Comparison of ENCODE assay signal across 11 cellular contexts in genomic region chr5:142320851-142321560, GRCh38. TPM values are rescaled to one million over a fixed set of nuclear protein-coding genes. Genes with fewer than 3 reads are reported as not detected.
DNase-seq lines count a peak whose midpoint lies in the region; ATAC-seq, FAIRE-seq and TF ChIP-seq lines count a peak whose summit lies in the region.
"Had no signal": no experiment of that assay in that cellular context is flagged by ENCODE, and none has a peak within 500 bp of the region (broad histone marks: within the 10 kb centered on the region; RNA-seq: fewer than 3 reads in every experiment).

No MANE protein-coding gene starts in this region.

- no peak for ATAC-seq in A549
- no peak for ATAC-seq in lung (ENCODE audit: insufficient read depth, low FRiP score)
- ATAC-seq in HG03457 (IDR thresholded peaks at IDR 0.05; ENCODE audit: unreplicated experiment): no peak

- H3K27ac ChIP-seq in A549 (peak overlapping the region in 1 of 2 experiments; percentile 45; a peak in 2 of 6 replicates), lung (ENCODE audit: low read depth in 1 of 2, low read length in 1 of 2) (peak overlapping the region; percentile 4 to 66)

- peaks cover 0 to 6% of the 10 kb centered on the region in 2 donors for H3K36me3 ChIP-seq in lung (ENCODE audit: control insufficient read depth in 2 of 2, insufficient read depth in 2 of 2, low read length in 2 of 2)

- H3K9me3 ChIP-seq in A549: no peaks in the 10 kb centered on the region
- H3K9me3 ChIP-seq in lung (ENCODE audit: control insufficient read depth in 2 of 2, insufficient read depth in 1 of 2, low read length in 1 of 2): no peaks in the 10 kb centered on the region

- no peak for TF ChIP-seq RAD21 in A549 (conservative IDR thresholded peaks at IDR 0.05 in 1 of 2, IDR thresholded peaks at IDR 0.05 in 1 of 2)

- CTCF ChIA-PET in A549 (lab: Yijun Ruan, JAX): interaction anchor here (0.6 to 1.9 kb wide), 3 partner anchors 8 to 228 kb away, joined by 4 to 5 read pairs (median 4); no protein-coding TSS in a partner anchor

- no peak for TF ChIP-seq CTCF in A549 (IDR thresholded peaks at IDR 0.05)
- no peak for TF ChIP-seq CTCF in choroid plexus epithelial cell (conservative IDR thresholded peaks at IDR 0.05; ENCODE audit: low read depth, low read length)
- no peak for TF ChIP-seq CTCF in lung (IDR thresholded peaks at IDR 0.05; ENCODE audit: control extremely low read depth, extremely low read depth)

- no peak overlapping the region for H3K4me3 ChIP-seq in A549
- peak overlapping the region; percentile 92 for H3K4me3 ChIP-seq in choroid plexus epithelial cell (ENCODE audit: low read depth, low read length)
- H3K4me3 ChIP-seq in lung: peak overlapping the region; percentile 34

- DNase-seq in A549 (ENCODE audit: low read depth in 1 of 2, low spot score in 1 of 2): no peak
- peak; percentile 77 to 79 for DNase-seq in Kasumi-1 (lab: John Stamatoyannopoulos, UW)
- peak; percentile 47 for DNase-seq in choroid plexus epithelial cell (ENCODE audit: low read depth)
- DNase-seq in lung (ENCODE audit: low spot score): no peak
- no peak for DNase-seq in NCI-H1930 (lab: John Stamatoyannopoulos, UW)
- DNase-seq in NCI-H2107 (lab: John Stamatoyannopoulos, UW): no peak
- DNase-seq in activated CD8-positive, alpha-beta memory T cell treated with anti-CD3 and anti-CD28 coated beads, Interleukin-2, amount 50 U/mL, for 4 hours: no peak
- DNase-seq: Karpas-422 had no signal

- POLR2A ChIA-PET in A549 (lab: Yijun Ruan, JAX): no interaction called here

- H3K4me2 ChIP-seq in A549: peak overlapping the region; percentile 27

- WGBS in A549 (ENCODE audit: missing lambda C conversion rate): 72% methylated on average over 8 of the region's 8 CpGs
- 32 to 33% methylated on average over 8 of the region's 8 CpGs for WGBS in lung, 2 donors

- no peak for FAIRE-seq in A549 (lab: Jason Lieb, UNC)
- FAIRE-seq: endometrium had no signal

- H3K4me1 ChIP-seq in A549 (peaks cover 37% of the 10 kb centered on the region), lung (ENCODE audit: control insufficient read depth in 2 of 2, insufficient read depth in 2 of 2, low read length in 2 of 2) (peaks cover 12 to 16% of the 10 kb centered on the region in 2 donors)

- TF ChIP-seq POLR2A in A549 (IDR thresholded peaks at IDR 0.05; ENCODE audit: low read length): no peak

- no peaks in the 10 kb centered on the region for H3K27me3 ChIP-seq in lung (ENCODE audit: control insufficient read depth, insufficient read depth)

- no peak for TF ChIP-seq EP300 in A549 (IDR thresholded peaks at IDR 0.05)

TF ChIP-seq in A549, 52 proteins besides CTCF, POLR2A, EP300 and RAD21:
- TF ChIP-seq CBX8 (IDR thresholded peaks at IDR 0.05) (no peak), CEBPB (IDR thresholded peaks at IDR 0.05) (no peak), PBX3 (IDR thresholded peaks at IDR 0.05) (no peak), CBX2 (IDR thresholded peaks at IDR 0.05; ENCODE audit: borderline replicate concordance, low read depth) (no peak), JUN (IDR thresholded peaks at IDR 0.05) (no peak), TFCP2L1 (CRISPR knock-in tag; IDR thresholded peaks at IDR 0.05) (no peak), HDAC2 (IDR thresholded peaks at IDR 0.05) (no peak), CHD2 (IDR thresholded peaks at IDR 0.05; ENCODE audit: low read length, partially characterized antibody) (no peak), EHF (CRISPR knock-in tag; IDR thresholded peaks at IDR 0.05) (no peak), MAZ (IDR thresholded peaks at IDR 0.05; ENCODE audit: borderline replicate concordance, low read depth, low read length) (no peak), SREBF2 (IDR thresholded peaks at IDR 0.05) (no peak), ESRRA (IDR thresholded peaks at IDR 0.05; ENCODE audit: borderline replicate concordance, low read length) (no peak), NPAS2 (CRISPR knock-in tag; IDR thresholded peaks at IDR 0.05; ENCODE audit: borderline replicate concordance) (no peak), HOXA7 (CRISPR knock-in tag; IDR thresholded peaks at IDR 0.05) (no peak), POLR2AphosphoS2 (conservative IDR thresholded peaks at IDR 0.05; ENCODE audit: low read length) (no peak), FOSL2 (IDR thresholded peaks at IDR 0.05) (no peak), FOSL2 (CRISPR knock-in tag; IDR thresholded peaks at IDR 0.05) (no peak), JUNB (IDR thresholded peaks at IDR 0.05) (no peak), KDM5A (IDR thresholded peaks at IDR 0.05) (no peak)

RNA-seq across cellular contexts. Expression of gene SPRY4, which starts 3.8 kb away (rescaled TPM):
- polyA plus RNA-seq in A549 (2011; rRNA removed) (5.7 and 6.7 TPM in 2 replicates), A549 (2017; fragmentation: RNase III; extraction: RNeasy Plus Mini Kit Qiagen cat#74134 plus additional on column Dnase treatment) (3.0 to 3.4 TPM (median 3.3 TPM) in 3 replicates), lung (10 to 100 TPM; 16.7 to 22.7 TPM)
- polyA plus RNA-seq in A549 (2012; cell fraction: cytosol; rRNA removed): 3.6 and 5.0 TPM in 2 replicates
- polyA plus RNA-seq in A549 (2012; cell fraction: nucleus; rRNA removed): 15.6 and 17.1 TPM in 2 replicates
- 14.0 and 17.9 TPM in 2 replicates for polyA minus RNA-seq in A549 (2011; rRNA and poly(A)+ RNA removed)
- total RNA-seq in lung: 10 to 100 TPM; 23.6 to 33.9 TPM
- polyA plus RNA-seq: CD14-positive monocyte had no signal

Comparison
In these comparisons a context has a peak if more than half of its experiments do, and no peak if none do; other contexts are left out.
1. DNase-seq: peak in Kasumi-1 (2 of 2) and choroid plexus epithelial cell (single experiment); none in A549 (0 of 2), lung (single experiment), NCI-H1930 (0 of 2), NCI-H2107 (single experiment) and activated CD8-positive, alpha-beta memory T cell treated with anti-CD3 and anti-CD28 coated beads, Interleukin-2, amount 50 U/mL, for 4 hours (single experiment).